ENCODE assay signal across 9 cellular contexts in the genomic region with DNA sequence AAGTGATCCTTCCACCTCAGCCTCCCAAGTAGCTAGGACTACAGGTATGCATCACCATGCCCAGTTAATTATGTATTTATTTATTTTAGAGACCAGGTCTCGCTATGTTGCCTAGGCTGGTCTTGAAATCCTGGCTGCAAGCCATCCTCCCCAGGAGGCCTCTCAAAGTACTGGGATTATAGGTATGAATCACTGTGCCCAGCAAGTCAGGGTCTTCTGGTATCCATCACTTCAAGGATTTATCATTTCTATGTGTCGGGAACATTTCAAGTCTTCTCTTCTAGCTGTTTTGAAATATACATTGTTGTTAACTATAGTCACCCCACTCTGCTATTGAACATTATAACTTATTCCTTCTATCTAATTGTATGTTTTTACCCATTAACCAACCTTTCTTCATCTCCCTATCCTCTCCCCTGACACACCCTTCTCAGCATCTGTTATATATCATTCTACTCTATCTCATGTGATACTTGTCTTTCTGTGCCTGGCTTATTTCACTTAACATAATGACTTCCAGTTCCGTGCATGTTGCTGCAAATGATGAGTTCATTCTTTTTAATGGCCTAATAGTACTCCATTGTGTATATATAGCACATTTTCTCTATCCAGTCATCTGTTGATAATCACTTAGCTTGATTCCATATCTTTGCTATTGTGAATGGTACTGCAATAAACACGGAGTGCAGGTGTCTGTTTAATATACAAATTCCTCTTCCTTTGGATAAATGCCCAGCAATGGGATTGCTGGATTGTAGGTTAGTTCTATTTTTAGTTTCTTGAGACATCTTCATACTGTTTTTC. TPM values are rescaled to one million over a fixed set of nuclear protein-coding genes. Genes with fewer than 3 reads are reported as not detected.
DNase-seq lines count a peak whose midpoint lies in the region; ATAC-seq and TF ChIP-seq lines count a peak whose summit lies in the region.
"Had no signal": no experiment of that assay in that cellular context is flagged by ENCODE, and none has a peak within 500 bp of the region (broad histone marks: within the 10 kb centered on the region; RNA-seq: fewer than 3 reads in every experiment).

No MANE protein-coding gene starts in this region.

- WGBS in hepatocyte (ENCODE audit: low lambda C conversion rate, missing lambda C conversion rate), result 34% methylated on average over 4 of the region's 4 CpGs

- no peak for ATAC-seq in GM19463 (IDR thresholded peaks at IDR 0.05; ENCODE audit: unreplicated experiment)

- no peak overlapping the region for H3K9ac ChIP-seq in MM.1S (ENCODE audit: low read length)

- H3K27me3 ChIP-seq in hepatocyte (no peaks in the 10 kb centered on the region), MM.1S (replicated peaks; ENCODE audit: insufficient read depth, low read length) (no peaks in the 10 kb centered on the region)

- H3K36me3 ChIP-seq in HEK293 (ENCODE audit: control insufficient read depth in 2 of 2, insufficient read depth in 1 of 2, low read length in 2 of 2) (no peaks in the 10 kb centered on the region), hepatocyte (replicated peaks; ENCODE audit: insufficient read depth, low read depth) (no peaks in the 10 kb centered on the region), MM.1S (replicated peaks; ENCODE audit: insufficient read depth, low read length) (no peaks in the 10 kb centered on the region)

- TF ChIP-seq CTCF in AG10803 (conservative IDR thresholded peaks at IDR 0.05; ENCODE audit: low read length) (no peak), HEK293 (tag by site-specific recombination; IDR thresholded peaks at IDR 0.05) (no peak), hepatocyte (IDR thresholded peaks at IDR 0.05; ENCODE audit: poor library complexity) (no peak), MM.1S (IDR thresholded peaks at IDR 0.05; ENCODE audit: low read length) (no peak)

- CTCF ChIA-PET in HEK293 (lab: Yijun Ruan, JAX), result interaction anchor here (0.6 to 9.1 kb wide), 44 partner anchors 8 to 1327 kb away, joined by 3 to 258 read pairs (median 5); no protein-coding TSS in a partner anchor

- H3K4me1 ChIP-seq in HEK293 (ENCODE audit: control insufficient read depth, insufficient read depth, low read length) (0 out of 2 replicates have a peak, but pooled peaks cover 3% of the 10 kb centered on the region), hepatocyte (ENCODE audit: insufficient read depth) (no peaks in the 10 kb centered on the region), MM.1S (ENCODE audit: low read length) (peaks cover 17% of the 10 kb centered on the region)

- peaks cover 11% of the 10 kb centered on the region for H3F3A ChIP-seq in MM.1S (ENCODE audit: insufficient read depth, low read length)

- no peak overlapping the region for H2AFZ ChIP-seq in hepatocyte
- H2AFZ ChIP-seq in MM.1S (ENCODE audit: low read length), result no peak overlapping the region

- POLR2A ChIA-PET in HEK293 (lab: Yijun Ruan, JAX), result interaction anchor here (1.2 kb wide), 1 partner anchor 1049 kb away, joined by 3 read pairs; a partner anchor contains a TSS

- no peak overlapping the region for H3K4me2 ChIP-seq in hepatocyte
- H3K4me2 ChIP-seq in MM.1S (ENCODE audit: low read depth, low read length), result no peak overlapping the region

- DNase-seq in AG10803 (ENCODE audit: low read depth) (peak; percentile 49), T1000 (lab: John Stamatoyannopoulos, UW) (peak; percentile 57), hepatocyte (ENCODE audit: low spot score) (peak; percentile 63), MM.1S (no peak), SW480 (ENCODE audit: low spot score) (no peak), hepatic stellate cell (ENCODE audit: low spot score) (no peak)

- no peaks in the 10 kb centered on the region for H3K79me2 ChIP-seq in hepatocyte
- H3K79me2 ChIP-seq in MM.1S (ENCODE audit: low read length), result no peaks in the 10 kb centered on the region

- no peak overlapping the region for H3K4me3 ChIP-seq in AG10803 (ENCODE audit: low read length)
- H3K4me3 ChIP-seq in HEK293 (ENCODE audit: low read depth, low read length), result no peak overlapping the region
- H3K4me3 ChIP-seq in hepatocyte, result no peak overlapping the region
- H3K4me3 ChIP-seq in MM.1S (ENCODE audit: low read length), result no peak overlapping the region

- H3K9me2 ChIP-seq in hepatocyte (replicated peaks; ENCODE audit: insufficient read depth) (no peaks in the 10 kb centered on the region), MM.1S (replicated peaks; ENCODE audit: insufficient read depth, low read length) (no peaks in the 10 kb centered on the region)

- H4K20me1 ChIP-seq in hepatocyte (ENCODE audit: insufficient read depth, poor library complexity, severe bottlenecking) (no peaks in the 10 kb centered on the region), MM.1S (ENCODE audit: insufficient read depth, low read length) (no peaks in the 10 kb centered on the region)

- H3K27ac ChIP-seq in HEK293 (ENCODE audit: extremely low read depth, low read depth, low read length) (no peak overlapping the region), hepatocyte (no peak overlapping the region), MM.1S (ENCODE audit: low read length) (no peak overlapping the region)

- no peaks in the 10 kb centered on the region for H3K9me3 ChIP-seq in HEK293 (ENCODE audit: control insufficient read depth, insufficient read depth, low read depth, low read length)
- H3K9me3 ChIP-seq in hepatocyte (ENCODE audit: low read depth), result no peaks in the 10 kb centered on the region
- H3K9me3 ChIP-seq in MM.1S (replicated peaks; ENCODE audit: insufficient read depth, low read length), result no peaks in the 10 kb centered on the region

TF ChIP-seq in HEK293, 187 proteins besides CTCF, POLR2A, EP300 and RAD21 (continues in another document):
- TF ChIP-seq ZSCAN23 (tag by site-specific recombination; IDR thresholded peaks at IDR 0.05) (peak; percentile 70; the same call in 1 of the 2 replicates), SP2 (tag by site-specific recombination; IDR thresholded peaks at IDR 0.05) (no peak), RBAK (tag by site-specific recombination; IDR thresholded peaks at IDR 0.05) (0 out of 2 replicates have a peak, but pooled peaks have one; percentile 46)
- TF ChIP-seq, protein P1, sequence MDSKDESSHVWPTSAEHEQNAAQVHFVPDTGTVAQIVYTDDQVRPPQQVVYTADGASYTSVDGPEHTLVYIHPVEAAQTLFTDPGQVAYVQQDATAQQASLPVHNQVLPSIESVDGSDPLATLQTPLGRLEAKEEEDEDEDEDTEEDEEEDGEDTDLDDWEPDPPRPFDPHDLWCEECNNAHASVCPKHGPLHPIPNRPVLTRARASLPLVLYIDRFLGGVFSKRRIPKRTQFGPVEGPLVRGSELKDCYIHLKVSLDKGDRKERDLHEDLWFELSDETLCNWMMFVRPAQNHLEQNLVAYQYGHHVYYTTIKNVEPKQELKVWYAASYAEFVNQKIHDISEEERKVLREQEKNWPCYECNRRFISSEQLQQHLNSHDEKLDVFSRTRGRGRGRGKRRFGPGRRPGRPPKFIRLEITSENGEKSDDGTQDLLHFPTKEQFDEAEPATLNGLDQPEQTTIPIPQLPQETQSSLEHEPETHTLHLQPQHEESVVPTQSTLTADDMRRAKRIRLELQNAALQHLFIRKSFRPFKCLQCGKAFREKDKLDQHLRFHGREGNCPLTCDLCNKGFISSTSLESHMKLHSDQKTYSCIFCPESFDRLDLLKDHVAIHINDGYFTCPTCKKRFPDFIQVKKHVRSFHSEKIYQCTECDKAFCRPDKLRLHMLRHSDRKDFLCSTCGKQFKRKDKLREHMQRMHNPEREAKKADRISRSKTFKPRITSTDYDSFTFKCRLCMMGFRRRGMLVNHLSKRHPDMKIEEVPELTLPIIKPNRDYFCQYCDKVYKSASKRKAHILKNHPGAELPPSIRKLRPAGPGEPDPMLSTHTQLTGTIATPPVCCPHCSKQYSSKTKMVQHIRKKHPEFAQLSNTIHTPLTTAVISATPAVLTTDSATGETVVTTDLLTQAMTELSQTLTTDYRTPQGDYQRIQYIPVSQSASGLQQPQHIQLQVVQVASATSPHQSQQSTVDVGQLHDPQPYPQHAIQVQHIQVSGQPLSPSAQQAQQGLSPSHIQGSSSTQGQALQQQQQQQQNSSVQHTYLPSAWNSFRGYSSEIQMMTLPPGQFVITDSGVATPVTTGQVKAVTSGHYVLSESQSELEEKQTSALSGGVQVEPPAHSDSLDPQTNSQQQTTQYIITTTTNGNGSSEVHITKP (tag by site-specific recombination; IDR thresholded peaks at IDR 0.05), result peak; percentile 84
- TF ChIP-seq, protein P2, sequence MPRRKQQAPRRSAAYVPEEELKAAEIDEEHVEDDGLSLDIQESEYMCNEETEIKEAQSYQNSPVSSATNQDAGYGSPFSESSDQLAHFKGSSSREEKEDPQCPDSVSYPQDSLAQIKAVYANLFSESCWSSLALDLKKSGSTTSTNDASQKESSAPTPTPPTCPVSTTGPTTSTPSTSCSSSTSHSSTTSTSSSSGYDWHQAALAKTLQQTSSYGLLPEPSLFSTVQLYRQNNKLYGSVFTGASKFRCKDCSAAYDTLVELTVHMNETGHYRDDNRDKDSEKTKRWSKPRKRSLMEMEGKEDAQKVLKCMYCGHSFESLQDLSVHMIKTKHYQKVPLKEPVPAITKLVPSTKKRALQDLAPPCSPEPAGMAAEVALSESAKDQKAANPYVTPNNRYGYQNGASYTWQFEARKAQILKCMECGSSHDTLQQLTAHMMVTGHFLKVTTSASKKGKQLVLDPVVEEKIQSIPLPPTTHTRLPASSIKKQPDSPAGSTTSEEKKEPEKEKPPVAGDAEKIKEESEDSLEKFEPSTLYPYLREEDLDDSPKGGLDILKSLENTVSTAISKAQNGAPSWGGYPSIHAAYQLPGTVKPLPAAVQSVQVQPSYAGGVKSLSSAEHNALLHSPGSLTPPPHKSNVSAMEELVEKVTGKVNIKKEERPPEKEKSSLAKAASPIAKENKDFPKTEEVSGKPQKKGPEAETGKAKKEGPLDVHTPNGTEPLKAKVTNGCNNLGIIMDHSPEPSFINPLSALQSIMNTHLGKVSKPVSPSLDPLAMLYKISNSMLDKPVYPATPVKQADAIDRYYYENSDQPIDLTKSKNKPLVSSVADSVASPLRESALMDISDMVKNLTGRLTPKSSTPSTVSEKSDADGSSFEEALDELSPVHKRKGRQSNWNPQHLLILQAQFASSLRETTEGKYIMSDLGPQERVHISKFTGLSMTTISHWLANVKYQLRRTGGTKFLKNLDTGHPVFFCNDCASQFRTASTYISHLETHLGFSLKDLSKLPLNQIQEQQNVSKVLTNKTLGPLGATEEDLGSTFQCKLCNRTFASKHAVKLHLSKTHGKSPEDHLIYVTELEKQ (tag by site-specific recombination; IDR thresholded peaks at IDR 0.05; ENCODE audit: borderline replicate concordance), result peak; percentile 70

RNA-seq across cellular contexts. Expression of a gene that starts 26.4 kb away (rescaled TPM):
- total RNA-seq in hepatocyte, result 20.7 and 29.9 TPM in 2 replicates
- 9.2 and 11.0 TPM in 2 replicates for polyA plus RNA-seq in hepatocyte

RNA-seq across cellular contexts. Expression of a gene that starts 26.5 kb away (rescaled TPM):
- total RNA-seq in hepatocyte, result 26.4 and 27.7 TPM in 2 replicates
- 23.6 and 31.2 TPM in 2 replicates for polyA plus RNA-seq in hepatocyte

RNA-seq across cellular contexts. Expression of a gene that starts 34.1 kb away (rescaled TPM):
- 7.6 and 11.2 TPM in 2 replicates for total RNA-seq in hepatocyte
- polyA plus RNA-seq in hepatocyte, result 3.1 and 3.5 TPM in 2 replicates
- total RNA-seq: activated CD4-positive, alpha-beta T cell treated with anti-CD3 and anti-CD28 coated beads, Interleukin-2, amount 10 ng/mL, durations not matched to agents 7 days and 5 days had no signal

Comparison
In these comparisons a context has a peak if more than half of its experiments do, and no peak if none do; other contexts are left out.
1. DNase-seq: peak in AG10803 (single experiment), T1000 (single experiment) and hepatocyte (single experiment); none in MM.1S (single experiment), SW480 (single experiment) and hepatic stellate cell (single experiment).